ENCODE assay signal across 8 cellular contexts in the genomic region with DNA sequence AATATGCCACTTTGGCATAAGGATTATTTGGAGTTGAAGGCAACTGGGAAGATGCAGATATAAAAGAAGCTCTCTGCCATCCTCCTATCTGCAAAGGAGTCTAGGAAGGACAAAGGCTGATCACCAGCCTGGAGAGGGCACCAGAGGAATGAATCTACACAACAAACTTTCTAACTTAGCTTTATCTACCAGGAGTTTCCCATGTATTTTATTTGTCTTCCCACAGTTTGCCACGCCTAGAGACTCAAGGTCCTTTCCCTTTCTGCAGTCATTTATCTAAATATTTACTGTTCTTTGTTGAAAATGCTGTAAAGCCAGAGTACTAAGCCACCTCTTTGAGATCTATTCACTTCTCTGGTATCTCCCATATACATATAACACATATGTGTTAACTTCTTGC. TPM values are rescaled to one million over a fixed set of nuclear protein-coding genes. Genes with fewer than 3 reads are reported as not detected.
DNase-seq lines count a peak whose midpoint lies in the region; ATAC-seq and TF ChIP-seq lines count a peak whose summit lies in the region.

No MANE protein-coding gene starts in this region.

- H3K9me3 ChIP-seq in HUES48 (ENCODE audit: control insufficient read depth, insufficient read depth, low read length), result no peaks in the 10 kb centered on the region
- H3K9me3 ChIP-seq in spleen, result no peaks in the 10 kb centered on the region

- in situ Hi-C loops in astrocyte of the spinal cord (cut with HindIII; ENCODE audit: low sequenced_read_pairs), result no loop called here

- TF ChIP-seq CTCF in C4-2B (conservative IDR thresholded peaks at IDR 0.05), result peak; percentile 80
- peak; percentile 60 for TF ChIP-seq CTCF in astrocyte of the spinal cord (IDR thresholded peaks at IDR 0.05; ENCODE audit: low read depth, low read length)
- peak in 4 of 11 experiments; percentile 21 to 39 (median 26) for TF ChIP-seq CTCF in spleen (IDR thresholded peaks at IDR 0.05 in 8 of 11, conservative IDR thresholded peaks at IDR 0.05 in 3 of 11)

- peak overlapping the region; percentile 57 for H3K9ac ChIP-seq in HUES48 (ENCODE audit: low read depth, low read length)

- H3K36me3 ChIP-seq in HUES48 (ENCODE audit: control insufficient read depth, insufficient read depth, low read length) (peaks cover 18% of the 10 kb centered on the region), spleen (no peaks in the 10 kb centered on the region)

- 14 to 34% (median 23%) methylated on average over 1 of the region's 1 CpG for WGBS in spleen, 5 donors

- intact Hi-C loops in left colon (cut with DNase I, micrococcal nuclease), result loop anchor here in 1 of 2 donors (10.0 kb wide), 1 partner anchor 93 kb away; no protein-coding TSS in a partner anchor
- intact Hi-C loops in spleen (cut with DNase I; ENCODE audit: low total_unique reads), result no loop called here

- peaks cover 91% of the 10 kb centered on the region for H3K4me1 ChIP-seq in HUES48 (ENCODE audit: control insufficient read depth, insufficient read depth, low read length)
- H3K4me1 ChIP-seq in spleen, result peaks cover 0 to 3% (median 0%) of the 10 kb centered on the region in 6 donors

- ATAC-seq in left colon, result peak; percentile 94

- H3K4me3 ChIP-seq in HUES48 (ENCODE audit: low read depth, low read length) (no peak overlapping the region; the same call in 1 of the 2 replicates), astrocyte of the spinal cord (ENCODE audit: low read depth, low read length) (no peak overlapping the region), spleen (no peak overlapping the region)

- TF ChIP-seq POLR2A in spleen (IDR thresholded peaks at IDR 0.05), result no peak

- peak overlapping the region; percentile 73 for H3K27ac ChIP-seq in C4-2B
- H3K27ac ChIP-seq in HUES48 (ENCODE audit: low read depth, low read length), result peak overlapping the region; percentile 99
- no peak overlapping the region for H3K27ac ChIP-seq in spleen

- H3K27me3 ChIP-seq in HUES48 (ENCODE audit: control insufficient read depth, insufficient read depth, low read length) (no peaks in the 10 kb centered on the region), spleen (replicated peaks in 1 of 7) (no peaks in the 10 kb centered on the region)

- DNase-seq in astrocyte of the spinal cord (ENCODE audit: low read depth, low spot score) (peak; percentile 69), left colon (peak; percentile 54), spleen (no peak), GDM1 (lab: John Stamatoyannopoulos, UW) (no peak)
- no peak for DNase-seq in effector CD4-positive, alpha-beta T cell
- no peak for DNase-seq in activated effector memory CD4-positive, alpha-beta T cell treated with Interleukin-2 at 50 U/mL for 16 hours

RNA-seq across cellular contexts. Expression of a gene that starts 32.2 kb away (rescaled TPM):
- 1 to 10 TPM in 1 of 2 donors, under 1 TPM in 1; 0.85 to 1.5 TPM for total RNA-seq in left colon
- total RNA-seq in spleen, result 10 to 100 TPM in 1 of 7 donors, 1 to 10 TPM in 6; 3.2 to 12.8 (median 6.6) TPM
- polyA plus RNA-seq in spleen, result 1 to 10 TPM; 2.7 to 4.6 (median 4.0) TPM

RNA-seq across cellular contexts. Expression of a gene that starts 46.1 kb away (rescaled TPM):
- 10 to 100 TPM; 23.6 to 29.7 TPM for total RNA-seq in left colon
- 10 to 100 TPM; 21.0 to 56.2 (median 28.7) TPM for total RNA-seq in spleen
- 10 to 100 TPM; 28.9 to 34.7 (median 33.8) TPM for polyA plus RNA-seq in spleen

Comparison
In these comparisons a context has a peak if more than half of its experiments do, and no peak if none do; other contexts are left out.
1. H3K27ac ChIP-seq: peak in C4-2B (single experiment) and HUES48 (single experiment); none in spleen (0 of 8).
2. DNase-seq: peak in astrocyte of the spinal cord (single experiment) and left colon (2 of 2); none in effector CD4-positive, alpha-beta T cell (single experiment), activated effector memory CD4-positive, alpha-beta T cell treated with Interleukin-2 at 50 U/mL for 16 hours (single experiment), spleen (single experiment) and GDM1 (single experiment).